Comparison of ENCODE assay signal across 7 cellular contexts in the genomic region with DNA sequence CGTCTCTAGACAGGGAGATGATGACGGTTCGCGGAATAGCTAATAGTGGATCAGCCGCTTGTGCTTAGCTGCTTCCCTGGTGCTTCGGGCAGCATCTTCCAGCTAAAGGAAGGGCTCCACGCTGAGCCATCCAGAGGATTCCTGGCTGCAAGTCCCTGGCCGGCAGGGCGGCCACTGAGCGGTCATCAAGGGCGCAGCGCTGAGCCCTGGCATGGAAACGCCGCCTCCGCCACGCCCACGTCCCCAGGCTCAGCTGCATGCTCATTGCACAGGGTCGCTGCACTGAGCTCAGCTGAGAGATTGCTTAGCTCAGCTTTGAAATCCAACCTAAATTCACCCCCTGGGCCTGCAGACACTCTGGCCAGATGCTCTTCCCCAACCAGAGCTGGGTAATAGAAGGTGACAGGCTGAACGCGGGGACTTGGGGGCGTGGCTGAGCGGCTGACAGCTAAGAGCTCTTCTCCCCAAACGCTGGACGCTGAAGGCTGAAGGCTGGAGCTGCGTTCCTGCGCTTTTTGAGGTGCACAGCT.
A peak's percentile ranks its signal among the peaks of the same experiment; 100 is the strongest.
DNase-seq lines count a peak whose midpoint lies in the region; ATAC-seq and TF ChIP-seq lines count a peak whose summit lies in the region.

No MANE protein-coding gene starts in this region.

- peak; percentile 56 for ATAC-seq in GM19035 (IDR thresholded peaks at IDR 0.05; ENCODE audit: unreplicated experiment)
- ATAC-seq in psoas muscle, result peak; percentile 59 to 76 (median 74)

- H3K4me3 ChIP-seq in astrocyte of the cerebellum (ENCODE audit: low read depth, low read length) (peak overlapping the region; percentile 39), psoas muscle (peak overlapping the region; percentile 52)

- H3K9me3 ChIP-seq in psoas muscle, result no peaks in the 10 kb centered on the region

- H3K27me3 ChIP-seq in psoas muscle (ENCODE audit: insufficient read depth in 3 of 3, low read length in 2 of 3), result no peaks in the 10 kb centered on the region

- intact Hi-C loops in psoas muscle (cut with DNase I), result no loop called here

- in situ Hi-C loops in astrocyte of the cerebellum (cut with HindIII; ENCODE audit: low sequenced_read_pairs), result no loop called here

- no peaks in the 10 kb centered on the region for H3K4me1 ChIP-seq in psoas muscle

- no peaks in the 10 kb centered on the region for H3K36me3 ChIP-seq in psoas muscle (ENCODE audit: insufficient read depth in 1 of 2, low read depth in 1 of 2)

- DNase-seq in NCI-H1930 (lab: John Stamatoyannopoulos, UW) (peak; percentile 96 to 98), astrocyte of the cerebellum (ENCODE audit: low read depth) (no peak), iPS DF 19.7 (ENCODE audit: low read depth, low spot score) (peak; percentile 17), psoas muscle (peak; percentile 65 to 70), NCI-H446 (lab: John Stamatoyannopoulos, UW) (no peak)
- DNase-seq in activated CD4-positive, CD25-positive, alpha-beta regulatory T cell (lab: John Stamatoyannopoulos, UW), result no peak

- WGBS in psoas muscle, 3 donors, result 2 to 5% (median 3%) methylated on average over 23 to 26 of the region's 26 CpGs

- TF ChIP-seq CTCF in astrocyte of the cerebellum (IDR thresholded peaks at IDR 0.05; ENCODE audit: low read depth, low read length, missing control alignments) (no peak), psoas muscle (IDR thresholded peaks at IDR 0.05) (no peak)

- H3K27ac ChIP-seq in psoas muscle, result no peak overlapping the region

Comparison
In these comparisons a context has a peak if more than half of its experiments do, and no peak if none do; other contexts are left out.
1. DNase-seq: peak in NCI-H1930 (2 of 2), iPS DF 19.7 (single experiment) and psoas muscle (2 of 2); none in astrocyte of the cerebellum (single experiment), activated CD4-positive, CD25-positive, alpha-beta regulatory T cell (0 of 4) and NCI-H446 (0 of 2).